ENCODE assay signal across 20 cellular contexts in the genomic region with DNA sequence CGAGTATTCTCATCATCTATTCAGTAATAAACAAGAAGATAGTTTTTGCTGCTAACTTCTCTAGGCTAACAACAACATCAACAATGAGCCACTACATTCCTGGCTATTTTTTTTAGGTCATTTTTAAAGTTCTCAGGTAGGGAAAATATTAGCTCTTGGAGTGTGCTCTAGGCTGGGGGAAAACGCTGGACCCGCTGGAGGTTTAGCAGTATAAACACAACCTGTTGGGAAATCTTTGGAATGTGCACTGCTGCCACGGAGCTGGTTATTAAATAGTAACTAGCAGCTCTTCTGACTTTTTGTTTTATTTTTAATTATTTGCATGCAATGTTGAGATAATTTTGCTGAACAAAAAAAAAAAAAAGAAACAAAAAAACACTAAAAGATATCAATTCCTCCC.
DNase-seq lines count a peak whose midpoint lies in the region; TF ChIP-seq lines count a peak whose summit lies in the region.
"Had no signal": no experiment of that assay in that cellular context is flagged by ENCODE, and none has a peak within 500 bp of the region (broad histone marks: within the 10 kb centered on the region; RNA-seq: fewer than 3 reads in every experiment).

No MANE protein-coding gene starts in this region.

- H3K4me3 ChIP-seq in esophagus muscularis mucosa (no peak overlapping the region), thyroid gland (replicated peaks in 1 of 3) (no peak overlapping the region), WERI-Rb-1 (ENCODE audit: low read depth, low read length) (no peak overlapping the region)
- H3K4me3 ChIP-seq: BLaER1 treated with 17β-estradiol and CSF1 and Interleukin-3, amounts not matched to agents 10 nM and 100 nM; SJSA1 had no signal

- H3K36me3 ChIP-seq in esophagus muscularis mucosa = no peaks in the 10 kb centered on the region
- H3K36me3 ChIP-seq in thyroid gland = no peaks in the 10 kb centered on the region
- no peaks in the 10 kb centered on the region for H3K36me3 ChIP-seq in WERI-Rb-1
- H3K36me3 ChIP-seq: BLaER1 treated with 17β-estradiol and CSF1 and Interleukin-3, amounts not matched to agents 10 nM and 100 nM; SJSA1 had no signal

- intact Hi-C loops in esophagus muscularis mucosa (cut with DNase I) = no loop called here
- intact Hi-C loops in thyroid gland (cut with DNase I) = no loop called here

- H3K4me1 ChIP-seq in esophagus muscularis mucosa (peaks cover 0 to 40% (median 28%) of the 10 kb centered on the region in 4 donors), thyroid gland (peaks cover 4 to 13% of the 10 kb centered on the region in 2 donors)
- H3K4me1 ChIP-seq: BLaER1 treated with 17β-estradiol and CSF1 and Interleukin-3, amounts not matched to agents 10 nM and 100 nM; SJSA1 had no signal

- peak; percentile 21 for DNase-seq in HuH-7.5 (ENCODE audit: low spot score)
- no peak for DNase-seq in esophagus muscularis mucosa (ENCODE audit: extremely low spot score)
- DNase-seq in kidney glomerular epithelial cell (lab: John Stamatoyannopoulos, UW) = peak; percentile 30
- DNase-seq in thyroid gland = peak; percentile 35 to 49
- no peak for DNase-seq in activated gamma-delta T cell (lab: John Stamatoyannopoulos, UW)
- DNase-seq in GM03348 (ENCODE audit: low spot score) = no peak
- no peak for DNase-seq in WERI-Rb-1
- DNase-seq in NCI-H2107 (lab: John Stamatoyannopoulos, UW) = no peak
- DNase-seq: CD4-positive, alpha-beta memory T cell; DND-41; Karpas-422; MV-4-11; NCI-H1105 treated with DMSO at 0.1 percent for 48 hours; NCI-H2081; NCI-H2171 treated with DMSO at 0.1 percent for 48 hours; NCI-H526; OCI-M1 had no signal

- H3K9me3 ChIP-seq in esophagus muscularis mucosa = no peaks in the 10 kb centered on the region
- no peaks in the 10 kb centered on the region for H3K9me3 ChIP-seq in thyroid gland
- H3K9me3 ChIP-seq in WERI-Rb-1 (ENCODE audit: severe bottlenecking) = no peaks in the 10 kb centered on the region
- H3K9me3 ChIP-seq: SJSA1 had no signal

- TF ChIP-seq CTCF in esophagus muscularis mucosa (IDR thresholded peaks at IDR 0.05) = no peak
- TF ChIP-seq CTCF in thyroid gland (IDR thresholded peaks at IDR 0.05) = no peak
- TF ChIP-seq CTCF in WERI-Rb-1 (IDR thresholded peaks at IDR 0.05; ENCODE audit: low read depth, low read length) = no peak

- 51% methylated on average over 4 of the region's 4 CpGs for WGBS in esophagus muscularis mucosa
- WGBS in thyroid gland, 2 donors = 36 to 43% methylated on average over 4 of the region's 4 CpGs

- TF ChIP-seq POLR2A in esophagus muscularis mucosa (IDR thresholded peaks at IDR 0.05; ENCODE audit: low read depth) (no peak), thyroid gland (IDR thresholded peaks at IDR 0.05) (no peak)

- H3K27ac ChIP-seq in esophagus muscularis mucosa (replicated peaks in 1 of 4) = peak overlapping the region; percentile 32 to 67 (median 36)
- no peak overlapping the region for H3K27ac ChIP-seq in thyroid gland
- H3K27ac ChIP-seq in WERI-Rb-1 = no peak overlapping the region
- H3K27ac ChIP-seq: BLaER1 treated with 17β-estradiol and CSF1 and Interleukin-3, amounts not matched to agents 10 nM and 100 nM; HL-60; SJSA1 had no signal

- TF ChIP-seq EP300 in esophagus muscularis mucosa (IDR thresholded peaks at IDR 0.05) = no peak

- no peaks in the 10 kb centered on the region for H3K27me3 ChIP-seq in esophagus muscularis mucosa
- no peaks in the 10 kb centered on the region for H3K27me3 ChIP-seq in thyroid gland
- no peaks in the 10 kb centered on the region for H3K27me3 ChIP-seq in WERI-Rb-1 (ENCODE audit: insufficient read depth, low read depth, severe bottlenecking)
- H3K27me3 ChIP-seq: BLaER1 treated with 17β-estradiol and CSF1 and Interleukin-3, amounts not matched to agents 10 nM and 100 nM; SJSA1 had no signal

Comparison
In these comparisons a context has a peak if more than half of its experiments do, and no peak if none do; other contexts are left out.
1. DNase-seq: peak in HuH-7.5 (single experiment), kidney glomerular epithelial cell (single experiment) and thyroid gland (2 of 2); none in esophagus muscularis mucosa (single experiment), activated gamma-delta T cell (single experiment), GM03348 (single experiment), WERI-Rb-1 (single experiment) and NCI-H2107 (single experiment).
2. H3K27ac ChIP-seq: peak in esophagus muscularis mucosa (4 of 4); none in thyroid gland (0 of 3) and WERI-Rb-1 (single experiment).